In the genomic region with DNA sequence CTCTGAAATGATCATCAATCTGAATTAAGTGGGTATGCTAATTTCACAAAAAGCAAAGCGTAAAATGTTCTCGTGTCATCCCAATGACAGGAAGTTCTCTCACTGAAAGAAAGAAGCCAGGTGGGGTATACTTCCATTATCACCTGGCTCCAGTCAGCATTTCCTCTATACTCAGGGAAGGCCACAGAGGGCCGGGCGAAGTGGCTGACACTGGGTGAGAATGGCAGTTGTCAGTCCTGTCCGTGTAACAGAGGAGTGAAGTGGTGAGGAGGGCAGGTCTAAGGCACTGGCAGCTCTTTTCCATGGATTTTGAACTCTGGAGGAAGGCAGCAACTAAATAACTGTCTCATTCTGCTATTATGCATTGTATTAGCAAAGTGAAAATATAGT, we compare ENCODE assay signal across 11 cellular contexts.
A peak's percentile ranks its signal among the peaks of the same experiment; 100 is the strongest.
DNase-seq lines count a peak whose midpoint lies in the region; ATAC-seq and TF ChIP-seq lines count a peak whose summit lies in the region.
"Had no signal": no experiment of that assay in that cellular context is flagged by ENCODE, and none has a peak within 500 bp of the region (broad histone marks: within the 10 kb centered on the region; RNA-seq: fewer than 3 reads in every experiment).

No MANE protein-coding gene starts in this region.

- H4K20me1 ChIP-seq in neural progenitor cell (ENCODE audit: low read depth): no peaks in the 10 kb centered on the region
- H4K20me1 ChIP-seq: BLaER1 had no signal

- H3K36me3 ChIP-seq in right atrium auricular region (peaks cover 68% of the 10 kb centered on the region), neural progenitor cell (peaks cover 7% of the 10 kb centered on the region)

- no peak overlapping the region for H2AFZ ChIP-seq in neural progenitor cell (replicated peaks)

- H3K4me3 Mint-ChIP-seq in chondrocyte (ENCODE audit: unreplicated experiment) (no peak overlapping the region), neural progenitor cell (no peak overlapping the region)

- H3K27me3 ChIP-seq in right atrium auricular region: no peaks in the 10 kb centered on the region
- H3K27me3 ChIP-seq in neural progenitor cell: no peaks in the 10 kb centered on the region
- H3K27me3 ChIP-seq: BLaER1 had no signal

- intact Hi-C loops in Right ventricle myocardium inferior (cut with DNase I): no loop called here

- peak; percentile 11 for DNase-seq in right atrium auricular region (ENCODE audit: low spot score)
- no peak for DNase-seq in Right ventricle myocardium inferior (ENCODE audit: missing footprints)
- DNase-seq in chondrocyte (ENCODE audit: low spot score): no peak
- no peak for DNase-seq in neural progenitor cell (ENCODE audit: low spot score)
- no peak for DNase-seq in NCI-H345 treated with DMSO at 0.1 percent for 48 hours (lab: John Stamatoyannopoulos, UW; ENCODE audit: unreplicated experiment)
- no peak for DNase-seq in NCI-H446 treated with DMSO at 0.1 percent for 48 hours (lab: John Stamatoyannopoulos, UW)
- DNase-seq in SKM-1 treated with dmso at 0.1 percent for 144 hours (lab: John Stamatoyannopoulos, UW; ENCODE audit: unreplicated experiment): no peak
- DNase-seq: activated CD4-positive, alpha-beta T cell treated with anti-CD3 and anti-CD28 coated beads for 4 hours; activated naive CD4-positive, alpha-beta T cell treated with anti-CD3 and anti-CD28 coated beads, Interleukin-2, amount 50 U/mL, for 16 hours had no signal

- H3K4me1 Mint-ChIP-seq in chondrocyte (ENCODE audit: low read depth) (peaks cover 46% of the 10 kb centered on the region), neural progenitor cell (peaks cover 24% of the 10 kb centered on the region)

- no peaks in the 10 kb centered on the region for H3K79me2 ChIP-seq in neural progenitor cell (ENCODE audit: low read depth)

- H3K9me3 Mint-ChIP-seq in chondrocyte (ENCODE audit: low read depth): no peaks in the 10 kb centered on the region
- H3K9me3 Mint-ChIP-seq in neural progenitor cell: peaks cover 3% of the 10 kb centered on the region

- peak overlapping the region; percentile 19 for H3K4me2 ChIP-seq in neural progenitor cell
- H3K4me2 ChIP-seq: BLaER1 had no signal

- peak overlapping the region; percentile 63 to 67 for H3K27ac ChIP-seq in right atrium auricular region
- H3K27ac ChIP-seq in neural progenitor cell: no peak overlapping the region
- H3K27ac ChIP-seq: BLaER1 had no signal

- peaks cover 0 to 36% of the 10 kb centered on the region in 2 donors for H3K4me1 ChIP-seq in right atrium auricular region
- H3K4me1 ChIP-seq in neural progenitor cell: peaks cover 13% of the 10 kb centered on the region

- TF ChIP-seq CTCF in right atrium auricular region (IDR thresholded peaks at IDR 0.05): no peak
- TF ChIP-seq CTCF in chondrocyte (IDR thresholded peaks at IDR 0.05): no peak
- no peak for TF ChIP-seq CTCF in neural progenitor cell (IDR thresholded peaks at IDR 0.05)

- H3K9me3 ChIP-seq in right atrium auricular region (no peaks in the 10 kb centered on the region), neural progenitor cell (ENCODE audit: low read depth) (no peaks in the 10 kb centered on the region)

- H3K4me3 ChIP-seq in right atrium auricular region: no peak overlapping the region
- H3K4me3 ChIP-seq in neural progenitor cell: no peak overlapping the region
- H3K4me3 ChIP-seq: BLaER1 had no signal

- H3K27ac Mint-ChIP-seq in chondrocyte (ENCODE audit: unreplicated experiment): peak overlapping the region; percentile 86
- no peak overlapping the region for H3K27ac Mint-ChIP-seq in neural progenitor cell

- ATAC-seq in Right ventricle myocardium inferior (no peak), HG03439 (IDR thresholded peaks at IDR 0.05; ENCODE audit: unreplicated experiment) (no peak)

- H3K36me3 Mint-ChIP-seq in chondrocyte (ENCODE audit: low read depth): peaks cover 41% of the 10 kb centered on the region
- H3K36me3 Mint-ChIP-seq in neural progenitor cell: peaks cover 60% of the 10 kb centered on the region

- H3K27me3 Mint-ChIP-seq in chondrocyte (ENCODE audit: low read depth) (no peaks in the 10 kb centered on the region), neural progenitor cell (ENCODE audit: insufficient read depth, low read depth) (no peaks in the 10 kb centered on the region)

- H3F3A ChIP-seq in neural progenitor cell (ENCODE audit: low read depth): peaks cover 16% of the 10 kb centered on the region

- no peak overlapping the region for H3K9ac ChIP-seq in neural progenitor cell
- H3K9ac ChIP-seq: BLaER1 had no signal
